In genomic region chr18:74495581-74496507, GRCh38 we compare ENCODE assay signal across 8 cellular contexts. TPM values are rescaled to one million over a fixed set of nuclear protein-coding genes. Genes with fewer than 3 reads are reported as not detected.
DNase-seq lines count a peak whose midpoint lies in the region; ATAC-seq and TF ChIP-seq lines count a peak whose summit lies in the region.

Gene CNDP2 (plus strand): TSS chr18:74496363. CDS start chr18:74499974, 3,611 bp downstream.

- H3K4me3 ChIP-seq in ACC112 (ENCODE audit: low read depth, low read length), result peak within 1 kb of the TSS; percentile 87
- peak within 1 kb of the TSS; percentile 78 to 92 (median 89) for H3K4me3 ChIP-seq in breast epithelium
- peak within 1 kb of the TSS; percentile 94 for H3K4me3 ChIP-seq in iPS-18c (ENCODE audit: insufficient read depth, low read depth, low read length)
- peak within 1 kb of the TSS; percentile 87 to 93 (median 91) for H3K4me3 ChIP-seq in skeletal muscle tissue (ENCODE audit: low read length in 3 of 3)

- intact Hi-C loops in breast epithelium (cut with DNase I; ENCODE audit: low total_unique reads), result loop anchor here (2.0 kb wide), 1 partner anchor 51 kb away; no protein-coding TSS in a partner anchor

- peaks cover 17% of the 10 kb centered on the region for H3K4me1 ChIP-seq in ACC112 (ENCODE audit: control insufficient read depth, insufficient read depth, low read length, unreplicated experiment)
- H3K4me1 ChIP-seq in breast epithelium, result no peaks in the 10 kb centered on the region
- peaks cover 10 to 22% (median 20%) of the 10 kb centered on the region in 3 donors for H3K4me1 ChIP-seq in skeletal muscle tissue (ENCODE audit: control insufficient read depth in 3 of 3, insufficient read depth in 3 of 3, low read length in 3 of 3)

- peak within 1 kb of the TSS; percentile 84 to 91 (median 90) for H3K9ac ChIP-seq in skeletal muscle tissue (ENCODE audit: low read depth in 1 of 3, low read length in 3 of 3)

- H3K79me2 ChIP-seq in ACC112 (ENCODE audit: control insufficient read depth, insufficient read depth, low read length, unreplicated experiment), result peaks cover 12% of the 10 kb centered on the region

- peak; percentile 81 for TF ChIP-seq POLR2A in breast epithelium (IDR thresholded peaks at IDR 0.05)

- H3K27ac ChIP-seq in ACC112 (ENCODE audit: low read depth, low read length) (peak within 1 kb of the TSS; percentile 42; the same call in 1 of the 2 replicates), VCaP (peak within 1 kb of the TSS; percentile 88), breast epithelium (peak within 1 kb of the TSS; percentile 97 to 98), skeletal muscle tissue (ENCODE audit: low read depth, low read length) (peak within 1 kb of the TSS; percentile 86)

- H3K36me3 ChIP-seq in ACC112 (ENCODE audit: insufficient read depth, low read length) (no peaks in the 10 kb centered on the region), breast epithelium (no peaks in the 10 kb centered on the region), skeletal muscle tissue (ENCODE audit: control insufficient read depth in 3 of 3, insufficient read depth in 3 of 3, low read length in 3 of 3) (no peaks in the 10 kb centered on the region)

- DNase-seq in NCI-H2196 treated with DMSO at 0.1 percent for 48 hours (lab: John Stamatoyannopoulos, UW; ENCODE audit: unreplicated experiment) (peak; percentile 91), breast epithelium (ENCODE audit: low spot score in 2 of 2) (peak; percentile 100)

- peaks cover 26% of the 10 kb centered on the region for H3K27me3 ChIP-seq in ACC112 (ENCODE audit: insufficient read depth, low read length)
- no peaks in the 10 kb centered on the region for H3K27me3 ChIP-seq in breast epithelium
- H3K27me3 ChIP-seq in skeletal muscle tissue (ENCODE audit: control insufficient read depth in 3 of 3, insufficient read depth in 3 of 3, low read length in 3 of 3), result no peaks in the 10 kb centered on the region

- H3K9me3 ChIP-seq in breast epithelium (no peaks in the 10 kb centered on the region), iPS-18c (ENCODE audit: control insufficient read depth, insufficient read depth, low read length) (no peaks in the 10 kb centered on the region), skeletal muscle tissue (ENCODE audit: control insufficient read depth in 3 of 3, low read length in 3 of 3) (peaks cover 0 to 4% (median 0%) of the 10 kb centered on the region in 3 donors)

- H2AFZ ChIP-seq in ACC112 (ENCODE audit: low read length, unreplicated experiment), result peak within 1 kb of the TSS; percentile 84

- ATAC-seq in GM18870 (IDR thresholded peaks at IDR 0.05; ENCODE audit: unreplicated experiment) (peak; percentile 62), HG03135 (IDR thresholded peaks at IDR 0.05; ENCODE audit: unreplicated experiment) (peak; percentile 79)

- TF ChIP-seq CTCF in VCaP (conservative IDR thresholded peaks at IDR 0.05), result no peak
- TF ChIP-seq CTCF in breast epithelium (IDR thresholded peaks at IDR 0.05), result no peak

RNA-seq across cellular contexts. Expression of gene CNDP2, which starts in this region (rescaled TPM):
- total RNA-seq in breast epithelium (100 to 1,000 TPM in 1 of 3 donors, 10 to 100 TPM in 2; 81.0 to 104 (median 95.7) TPM), skeletal muscle tissue (25.6 TPM)

Comparison
In these comparisons a context has a peak if more than half of its experiments do, and no peak if none do; other contexts are left out.
1. Peak in every context shown above with its lines: DNase-seq, ATAC-seq, H3K4me3 ChIP-seq and H3K27ac ChIP-seq.
2. H3K27ac ChIP-seq: peak in every context shown above with its lines; median percentile 98 in breast epithelium; 88 in VCaP; 86 in skeletal muscle tissue; 42 in ACC112.